Comparison of ENCODE assay signal across 20 cellular contexts in the genomic region with DNA sequence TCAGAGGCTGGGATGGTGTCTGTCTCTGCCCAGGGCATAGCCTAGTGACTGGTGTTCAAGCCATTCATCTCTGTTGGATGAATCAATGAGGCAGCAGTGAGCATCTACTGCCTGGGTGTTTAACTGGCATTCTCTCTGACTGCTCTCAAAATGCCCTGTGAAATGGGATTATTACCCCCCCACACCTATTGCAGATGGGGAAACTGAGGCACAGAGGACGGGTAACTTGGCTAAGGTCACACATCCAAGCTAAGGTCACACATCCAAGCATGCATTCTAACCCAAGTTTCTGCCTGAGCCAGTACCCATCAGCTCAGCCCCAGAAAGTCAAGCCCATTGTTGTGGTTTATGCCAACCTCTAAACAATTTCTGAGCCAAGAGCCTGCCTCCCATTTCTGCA. TPM values are rescaled to one million over a fixed set of nuclear protein-coding genes. Genes with fewer than 3 reads are reported as not detected.
DNase-seq lines count a peak whose midpoint lies in the region; ATAC-seq, FAIRE-seq and TF ChIP-seq lines count a peak whose summit lies in the region.
"Had no signal": no experiment of that assay in that cellular context is flagged by ENCODE, and none has a peak within 500 bp of the region (broad histone marks: within the 10 kb centered on the region; RNA-seq: fewer than 3 reads in every experiment).

No MANE protein-coding gene starts in this region.

- H3K36me3 ChIP-seq in right atrium auricular region (no peaks in the 10 kb centered on the region), K562 (ENCODE audit: control insufficient read depth, insufficient read depth, low read length) (no peaks in the 10 kb centered on the region), vagina (no peaks in the 10 kb centered on the region)

- no peak for FAIRE-seq in K562 (lab: Jason Lieb, UNC)
- FAIRE-seq: G401.6, GM12892, H1 had no signal

- H3K9ac ChIP-seq in K562 (ENCODE audit: insufficient read depth in 1 of 2, low read depth in 2 of 2, low read length in 2 of 2), result peak overlapping the region; percentile 12 to 83; a peak in 3 of 4 replicates
- H3K9ac ChIP-seq: GM23248 had no signal

- H3K9me1 ChIP-seq in K562 (ENCODE audit: control insufficient read depth, insufficient read depth, low read length), result no peaks in the 10 kb centered on the region

- no TSS peak for BruUV-seq in K562 (replicated peaks; lab: Mats Ljungman, UMichigan)

- no peak for TF ChIP-seq EP300 in K562 (IDR thresholded peaks at IDR 0.05; ENCODE audit: low read length)

- POLR2A ChIA-PET in K562 (lab: Yijun Ruan, JAX), result interaction anchor here (0.5 to 0.6 kb wide), 2 partner anchors 14 to 18 kb away, joined by 3 to 4 read pairs; no protein-coding TSS in a partner anchor

- TF ChIP-seq CTCF in right atrium auricular region (IDR thresholded peaks at IDR 0.05) (no peak), K562 (IDR thresholded peaks at IDR 0.05 in 2 of 3, conservative IDR thresholded peaks at IDR 0.05 in 1 of 3; ENCODE audit: insufficient read depth in 2 of 3, low read depth in 1 of 3, low read length in 3 of 3) (no peak), nephron (IDR thresholded peaks at IDR 0.05; ENCODE audit: unreplicated experiment in 3 of 3) (no peak), vagina (IDR thresholded peaks at IDR 0.05) (no peak)

- 0% methylated on average over 1 of the region's 1 CpG for WGBS in K562 (ENCODE audit: insufficient coverage, low coverage, missing lambda C conversion rate)

- peaks cover 0 to 13% of the 10 kb centered on the region in 2 donors for H3K4me1 ChIP-seq in right atrium auricular region
- peaks cover 29 to 38% of the 10 kb centered on the region in 2 experiments for H3K4me1 ChIP-seq in K562 (replicated peaks in 1 of 2; ENCODE audit: control insufficient read depth in 2 of 2, insufficient read depth in 2 of 2, low read length in 2 of 2)
- H3K4me1 ChIP-seq in vagina, result peaks cover 18% of the 10 kb centered on the region

- H3K4me3 Mint-ChIP-seq in nephron, result no peak overlapping the region
- H3K4me3 Mint-ChIP-seq: CD4-positive, alpha-beta memory T cell had no signal

- H3K4me1 Mint-ChIP-seq in nephron, result peaks cover 14% of the 10 kb centered on the region

- peak overlapping the region; percentile 89 for H2AFZ ChIP-seq in K562 (ENCODE audit: low read depth, low read length)
- H2AFZ ChIP-seq: GM23248 had no signal

- no peak for TF ChIP-seq RAD21 in K562 (CRISPR knock-in tag; conservative IDR thresholded peaks at IDR 0.05 in 1 of 2, IDR thresholded peaks at IDR 0.05 in 1 of 2)

- intact Hi-C loops in cardiac septum (cut with DNase I), result no loop called here
- intact Hi-C loops in K562 (cut with micrococcal nuclease), result no loop called here
- intact Hi-C loops in left colon (cut with DNase I, micrococcal nuclease), result no loop called here
- intact Hi-C loops in vagina (cut with DNase I), result no loop called here

- H3K4me3 ChIP-seq in right atrium auricular region, result no peak overlapping the region
- H3K4me3 ChIP-seq in K562, result no peak overlapping the region
- H3K4me3 ChIP-seq in vagina, result no peak overlapping the region
- H3K4me3 ChIP-seq: GM23248 had no signal

- no peaks in the 10 kb centered on the region for H3K79me2 ChIP-seq in K562 (ENCODE audit: control insufficient read depth, insufficient read depth, low read length)

- DNase-seq in right atrium auricular region (ENCODE audit: low spot score) (no peak), cardiac septum (ENCODE audit: low spot score) (no peak), K562 (ENCODE audit: extremely low read depth in 1 of 4, low spot score in 3 of 4) (no peak), A172 (ENCODE audit: low spot score) (no peak), left colon (no peak), vagina (ENCODE audit: extremely low spot score in 2 of 2) (no peak)
- DNase-seq: 8988T; C1 segment of cervical spinal cord; Calu3; CD4-positive, alpha-beta memory T cell; COR-L47; DMS53; DMS79 treated with DMSO at 0.1 percent for 48 hours; GM23248; H7; HCEC 1CT had no signal

- no peaks in the 10 kb centered on the region for H3K36me3 Mint-ChIP-seq in nephron (ENCODE audit: low read depth)

- TF ChIP-seq POLR2A in K562 (conservative IDR thresholded peaks at IDR 0.05), result no peak
- TF ChIP-seq POLR2A in vagina (IDR thresholded peaks at IDR 0.05), result no peak

- H3K27ac ChIP-seq in right atrium auricular region, result peak overlapping the region; percentile 62 to 90
- H3K27ac ChIP-seq in K562 (ENCODE audit: extremely low read depth, low read depth, low read length), result no peak overlapping the region
- no peak overlapping the region for H3K27ac ChIP-seq in vagina
- H3K27ac ChIP-seq: GM23248 had no signal

- H3K27me3 ChIP-seq in right atrium auricular region (no peaks in the 10 kb centered on the region), K562 (ENCODE audit: control insufficient read depth in 2 of 2, insufficient read depth in 2 of 2, low read length in 2 of 2) (no peaks in the 10 kb centered on the region), vagina (no peaks in the 10 kb centered on the region)

- CTCF ChIA-PET in K562 (lab: Yijun Ruan, JAX; ENCODE audit: low intra/inter-chr PET ratio), result no interaction called here

- H3K9me3 ChIP-seq in right atrium auricular region (no peaks in the 10 kb centered on the region), K562 (replicated peaks; ENCODE audit: control insufficient read depth, insufficient read depth, low read depth, low read length) (no peaks in the 10 kb centered on the region), vagina (no peaks in the 10 kb centered on the region)

- H3K9me3 Mint-ChIP-seq in nephron, result no peaks in the 10 kb centered on the region
- H3K9me3 Mint-ChIP-seq: CD4-positive, alpha-beta memory T cell had no signal

- no peaks in the 10 kb centered on the region for H4K20me1 ChIP-seq in K562 (replicated peaks; ENCODE audit: control insufficient read depth, insufficient read depth, low read length)

- H3K27ac Mint-ChIP-seq in nephron, result peak overlapping the region in 2 of 3 experiments; percentile 38 to 45
- H3K27ac Mint-ChIP-seq: CD4-positive, alpha-beta memory T cell had no signal

- in situ Hi-C loops in K562 (cut with MboI), result no loop called here

- H3K4me2 ChIP-seq in K562 (ENCODE audit: insufficient read depth, low read length), result peak overlapping the region; percentile 33; the same call in 1 of the 2 replicates

- no peak for ATAC-seq in K562
- ATAC-seq in left colon, result no peak

- peaks cover 14% of the 10 kb centered on the region for H3K27me3 Mint-ChIP-seq in nephron (ENCODE audit: low read depth)

TF ChIP-seq in K562, 482 proteins besides CTCF, POLR2A, EP300 and RAD21 (continues in another document):
- TF ChIP-seq ETV1 (tag; conservative IDR thresholded peaks at IDR 0.05; ENCODE audit: low read depth), result no peak
- no peak for TF ChIP-seq TEAD4 (IDR thresholded peaks at IDR 0.05; ENCODE audit: low read length)
- TF ChIP-seq TEAD4 (CRISPR knock-in tag; IDR thresholded peaks at IDR 0.05; ENCODE audit: borderline replicate concordance), result no peak
- TF ChIP-seq MTA2 (IDR thresholded peaks at IDR 0.05; ENCODE audit: low read depth), result no peak
- TF ChIP-seq, protein P1, sequence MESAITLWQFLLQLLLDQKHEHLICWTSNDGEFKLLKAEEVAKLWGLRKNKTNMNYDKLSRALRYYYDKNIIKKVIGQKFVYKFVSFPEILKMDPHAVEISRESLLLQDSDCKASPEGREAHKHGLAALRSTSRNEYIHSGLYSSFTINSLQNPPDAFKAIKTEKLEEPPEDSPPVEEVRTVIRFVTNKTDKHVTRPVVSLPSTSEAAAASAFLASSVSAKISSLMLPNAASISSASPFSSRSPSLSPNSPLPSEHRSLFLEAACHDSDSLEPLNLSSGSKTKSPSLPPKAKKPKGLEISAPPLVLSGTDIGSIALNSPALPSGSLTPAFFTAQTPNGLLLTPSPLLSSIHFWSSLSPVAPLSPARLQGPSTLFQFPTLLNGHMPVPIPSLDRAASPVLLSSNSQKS (CRISPR knock-in tag; IDR thresholded peaks at IDR 0.05), result no peak
- TF ChIP-seq NR2C2 (CRISPR knock-in tag; IDR thresholded peaks at IDR 0.05), result no peak
- no peak for TF ChIP-seq NR2C2 (tag; IDR thresholded peaks at IDR 0.05)
- TF ChIP-seq HMG20A (CRISPR knock-in tag; conservative IDR thresholded peaks at IDR 0.05), result no peak
- no peak for TF ChIP-seq ELF4 (CRISPR knock-in tag; IDR thresholded peaks at IDR 0.05)
- TF ChIP-seq MYC (IDR thresholded peaks at IDR 0.05; ENCODE audit: low read depth, low read length), result no peak
- TF ChIP-seq MYC (CRISPR knock-in tag; IDR thresholded peaks at IDR 0.05; ENCODE audit: borderline replicate concordance, low read depth), result 0 out of 2 replicates have a peak, but pooled peaks have one; percentile 39
- TF ChIP-seq BCOR (IDR thresholded peaks at IDR 0.05), result peak; percentile 78

RNA-seq across cellular contexts. Expression of a gene that starts 5.0 kb away (rescaled TPM):
- 10 to 100 TPM; 14.9 to 33.7 TPM for total RNA-seq in right atrium auricular region
- total RNA-seq in cardiac septum, result 20.3 TPM
- total RNA-seq in K562 (2011; cell fraction: chromatin; rRNA removed; ENCODE audit: low replicate concordance), result 1.6 and 1.9 TPM in 2 replicates
- total RNA-seq in K562 (2011; cell fraction: nucleolus; rRNA removed), result 0.53 and 2.7 TPM in 2 replicates
- total RNA-seq in K562 (2011; cell fraction: nucleoplasm; rRNA removed), result 0.51 and 2.1 TPM in 2 replicates
- 0.18 and 0.20 TPM in 2 replicates for total RNA-seq in K562 (2014; rRNA removed)
- total RNA-seq in K562 (2014; rRNA removed; fragmentation: Illumina TruSeq; extraction: Trizol), result 0.40 and 0.48 TPM in 2 replicates
- total RNA-seq in K562 (2015; rRNA removed; fragmentation: Illumina TruSeq; extraction: Trizol), result 0.34 and 0.36 TPM in 2 replicates
- 0.53 and 0.92 TPM in 2 replicates for total RNA-seq in K562 (2021)
- polyA plus RNA-seq in K562 (2011; rRNA removed), result 0.74 and 0.82 TPM in 2 replicates
- polyA plus RNA-seq in K562 (2011; cell fraction: cytosol; rRNA removed), result 0.37 and 2.8 TPM in 2 replicates
- 0.51 and 0.75 TPM in 2 replicates for polyA plus RNA-seq in K562 (2011; cell fraction: nucleus; rRNA removed)
- 0.47 and 0.89 TPM in 2 replicates for polyA plus RNA-seq in K562 (2012)
- polyA plus RNA-seq in K562 (2014; fragmentation: Illumina TruSeq; extraction: Trizol), result 0.27 and 0.32 TPM in 2 replicates
- under 1 TPM; 0.21 to 0.35 TPM for polyA plus RNA-seq in K562 (2014; fragmentation: Nextera tagmentation; extraction: Ambion mirVana)
- 0.19 and 0.23 TPM in 2 replicates for polyA plus RNA-seq in K562 (2014; rRNA removed)
- polyA minus RNA-seq in K562 (2011; rRNA and poly(A)+ RNA removed), result 2.0 and 2.1 TPM in 2 replicates
- not detected in 2 replicates for polyA minus RNA-seq in K562 (2011; cell fraction: cytosol; rRNA and poly(A)+ RNA removed)
- polyA minus RNA-seq in K562 (2011; cell fraction: nucleus; rRNA and poly(A)+ RNA removed), result 0.13 and 0.89 TPM in 2 replicates
- 5.8 and 7.5 TPM in 2 replicates for total RNA-seq in A172 (2014; rRNA removed; shearing (Covaris generic))
- total RNA-seq in left colon, result 100 to 1,000 TPM in 1 of 2 donors, 10 to 100 TPM in 1; 80.4 to 114 TPM
- 11.5 TPM for total RNA-seq in vagina
- total RNA-seq: CD4-positive, alpha-beta memory T cell; GM23248 had no signal
- polyA plus RNA-seq: CD4-positive, alpha-beta memory T cell had no signal

Comparison
In these comparisons a context has a peak if more than half of its experiments do, and no peak if none do; other contexts are left out.
1. H3K27ac ChIP-seq: peak in right atrium auricular region (2 of 2); none in K562 (single experiment) and vagina (single experiment).